ENCODE assay signal across 24 cellular contexts in genomic region chr1:17047924-17048323, GRCh38. TPM values are rescaled to one million over a fixed set of nuclear protein-coding genes. Genes with fewer than 3 reads are reported as not detected.
DNase-seq lines count a peak whose midpoint lies in the region; ATAC-seq, FAIRE-seq and TF ChIP-seq lines count a peak whose summit lies in the region.
"Had no signal": no experiment of that assay in that cellular context is flagged by ENCODE, and none has a peak within 500 bp of the region (broad histone marks: within the 10 kb centered on the region; RNA-seq: fewer than 3 reads in every experiment).

No MANE protein-coding gene starts in this region.

- H3K9me3 ChIP-seq in K562 (replicated peaks; ENCODE audit: control insufficient read depth, insufficient read depth, low read depth, low read length): no peaks in the 10 kb centered on the region
- H3K9me3 ChIP-seq: BLaER1 treated with 17β-estradiol and CSF1 and Interleukin-3, amounts not matched to agents 10 nM and 100 nM; SJSA1 had no signal

- H3K27me3 ChIP-seq in K562 (ENCODE audit: control insufficient read depth in 2 of 2, insufficient read depth in 2 of 2, low read length in 2 of 2): no peaks in the 10 kb centered on the region
- H3K27me3 ChIP-seq: BLaER1 treated with 17β-estradiol and CSF1 and Interleukin-3, amounts not matched to agents 10 nM and 100 nM; SJSA1 had no signal

- peaks cover 75% of the 10 kb centered on the region for H3K79me2 ChIP-seq in K562 (ENCODE audit: control insufficient read depth, insufficient read depth, low read length)

- in situ Hi-C loops in K562 (cut with MboI): loop anchor here (25.0 kb wide), 1 partner anchor 461 kb away; no protein-coding TSS in a partner anchor

- H3K36me3 Mint-ChIP-seq in activated CD8-positive, alpha-beta T cell treated with anti-CD3 and anti-CD28 coated beads, Interleukin-2, amount 10 ng/mL, durations not matched to agents 7 days and 5 days (ENCODE audit: low read depth): peaks cover 26% of the 10 kb centered on the region
- H3K36me3 Mint-ChIP-seq in activated CD8-positive, alpha-beta T cell treated with anti-CD3 and anti-CD28 coated beads for 36 hours (ENCODE audit: low read depth): peaks cover 29% of the 10 kb centered on the region
- peaks cover 18% of the 10 kb centered on the region for H3K36me3 Mint-ChIP-seq in nephron progenitor cell (ENCODE audit: low read depth)

- no peak for TF ChIP-seq CTCF in activated CD8-positive, alpha-beta T cell treated with anti-CD3 and anti-CD28 coated beads for 36 hours (IDR thresholded peaks at IDR 0.05)
- TF ChIP-seq CTCF in K562 (IDR thresholded peaks at IDR 0.05 in 2 of 3, conservative IDR thresholded peaks at IDR 0.05 in 1 of 3; ENCODE audit: insufficient read depth in 2 of 3, low read depth in 1 of 3, low read length in 3 of 3) (no peak), nephron progenitor cell (IDR thresholded peaks at IDR 0.05) (no peak)

- no peaks in the 10 kb centered on the region for H3K27me3 Mint-ChIP-seq in activated CD8-positive, alpha-beta T cell treated with anti-CD3 and anti-CD28 coated beads, Interleukin-2, amount 10 ng/mL, durations not matched to agents 7 days and 5 days (ENCODE audit: low read depth)
- no peaks in the 10 kb centered on the region for H3K27me3 Mint-ChIP-seq in activated CD8-positive, alpha-beta T cell treated with anti-CD3 and anti-CD28 coated beads for 36 hours
- H3K27me3 Mint-ChIP-seq in nephron progenitor cell (ENCODE audit: low read depth, poor library complexity): no peaks in the 10 kb centered on the region

- CTCF ChIA-PET in activated CD8-positive, alpha-beta T cell treated with anti-CD3 and anti-CD28 coated beads, Interleukin-2, amount 10 ng/mL, durations not matched to agents 7 days and 5 days (lab: Charles Lee): interaction anchor here (1.3 to 4.4 kb wide), 3 partner anchors 24 to 97 kb away, joined by 3 to 29 read pairs (median 7); no protein-coding TSS in a partner anchor
- CTCF ChIA-PET in activated CD8-positive, alpha-beta T cell treated with anti-CD3 and anti-CD28 coated beads for 36 hours (lab: Charles Lee): interaction anchor here (0.7 to 4.5 kb wide), 5 partner anchors 17 to 96 kb away, joined by 3 to 22 read pairs (median 4); no protein-coding TSS in a partner anchor
- CTCF ChIA-PET in K562 (lab: Yijun Ruan, JAX; ENCODE audit: low intra/inter-chr PET ratio): no interaction called here

- POLR2A ChIA-PET in activated CD8-positive, alpha-beta T cell treated with anti-CD3 and anti-CD28 coated beads, Interleukin-2, amount 10 ng/mL, durations not matched to agents 7 days and 5 days (lab: Charles Lee): no interaction called here
- POLR2A ChIA-PET in activated CD8-positive, alpha-beta T cell treated with anti-CD3 and anti-CD28 coated beads for 36 hours (lab: Charles Lee): no interaction called here
- POLR2A ChIA-PET in K562 (lab: Yijun Ruan, JAX): interaction anchor here (1.0 to 1.9 kb wide), 3 partner anchors 14 to 143 kb away, joined by 3 to 6 read pairs (median 6); no protein-coding TSS in a partner anchor

- no peak for ATAC-seq in activated CD8-positive, alpha-beta T cell treated with anti-CD3 and anti-CD28 coated beads, Interleukin-2, amount 10 ng/mL, durations not matched to agents 7 days and 5 days
- no peak for ATAC-seq in activated CD8-positive, alpha-beta T cell treated with anti-CD3 and anti-CD28 coated beads for 36 hours
- peak; percentile 56 for ATAC-seq in K562
- ATAC-seq: CD8-positive, alpha-beta T cell had no signal

- H3K4me1 Mint-ChIP-seq in activated CD8-positive, alpha-beta T cell treated with anti-CD3 and anti-CD28 coated beads, Interleukin-2, amount 10 ng/mL, durations not matched to agents 7 days and 5 days (ENCODE audit: low read depth): peaks cover 38% of the 10 kb centered on the region
- H3K4me1 Mint-ChIP-seq in activated CD8-positive, alpha-beta T cell treated with anti-CD3 and anti-CD28 coated beads for 36 hours (ENCODE audit: low read depth): peaks cover 37% of the 10 kb centered on the region
- peaks cover 21% of the 10 kb centered on the region for H3K4me1 Mint-ChIP-seq in nephron progenitor cell

- H3K27ac Mint-ChIP-seq in activated CD8-positive, alpha-beta T cell treated with anti-CD3 and anti-CD28 coated beads, Interleukin-2, amount 10 ng/mL, durations not matched to agents 7 days and 5 days: peak overlapping the region; percentile 25
- no peak overlapping the region for H3K27ac Mint-ChIP-seq in activated CD8-positive, alpha-beta T cell treated with anti-CD3 and anti-CD28 coated beads for 36 hours
- H3K27ac Mint-ChIP-seq in nephron progenitor cell: peak overlapping the region; percentile 81
- H3K27ac Mint-ChIP-seq: CD8-positive, alpha-beta T cell had no signal

- no peak overlapping the region for H3K9ac ChIP-seq in K562 (ENCODE audit: insufficient read depth in 1 of 2, low read depth in 2 of 2, low read length in 2 of 2)

- no peak overlapping the region for H3K4me3 ChIP-seq in K562
- H3K4me3 ChIP-seq: BLaER1 treated with 17β-estradiol and CSF1 and Interleukin-3, amounts not matched to agents 10 nM and 100 nM; SJSA1 had no signal

- no peak overlapping the region for H3K27ac ChIP-seq in K562 (ENCODE audit: extremely low read depth, low read depth, low read length)
- H3K27ac ChIP-seq: 22Rv1; BLaER1 treated with 17β-estradiol and CSF1 and Interleukin-3, amounts not matched to agents 10 nM and 100 nM; SJSA1 had no signal

- no peak overlapping the region for H3K4me3 Mint-ChIP-seq in activated CD8-positive, alpha-beta T cell treated with anti-CD3 and anti-CD28 coated beads, Interleukin-2, amount 10 ng/mL, durations not matched to agents 7 days and 5 days
- H3K4me3 Mint-ChIP-seq in activated CD8-positive, alpha-beta T cell treated with anti-CD3 and anti-CD28 coated beads for 36 hours: no peak overlapping the region
- no peak overlapping the region for H3K4me3 Mint-ChIP-seq in nephron progenitor cell
- H3K4me3 Mint-ChIP-seq: CD8-positive, alpha-beta T cell had no signal

- FAIRE-seq in GM12891 (lab: Jason Lieb, UNC) (no peak), K562 (lab: Jason Lieb, UNC) (no peak)
- FAIRE-seq: GM18507, GM19239, H54, HTR-8/SVneo had no signal

- H4K20me1 ChIP-seq in K562 (replicated peaks; ENCODE audit: control insufficient read depth, insufficient read depth, low read length): 0 out of 2 replicates have a peak, but pooled peaks cover 3% of the 10 kb centered on the region

- intact Hi-C loops in activated CD8-positive, alpha-beta T cell treated with anti-CD3 and anti-CD28 coated beads for 36 hours (cut with micrococcal nuclease): no loop called here
- intact Hi-C loops in K562 (cut with micrococcal nuclease): loop anchor here (2.0 kb wide), 1 partner anchor 97 kb away; no protein-coding TSS in a partner anchor

- WGBS in K562 (ENCODE audit: insufficient coverage, low coverage, missing lambda C conversion rate): 86% methylated on average over 5 of the region's 5 CpGs

- no peaks in the 10 kb centered on the region for H3K9me1 ChIP-seq in K562 (ENCODE audit: control insufficient read depth, insufficient read depth, low read length)

- TF ChIP-seq POLR2A in GM12891 (IDR thresholded peaks at IDR 0.05; ENCODE audit: low read depth, low read length) (no peak), K562 (conservative IDR thresholded peaks at IDR 0.05) (no peak)

- no peak for DNase-seq in activated CD8-positive, alpha-beta T cell treated with anti-CD3 and anti-CD28 coated beads, Interleukin-2, amount 10 ng/mL, durations not matched to agents 7 days and 5 days
- no peak for DNase-seq in activated CD8-positive, alpha-beta T cell treated with anti-CD3 and anti-CD28 coated beads for 36 hours
- DNase-seq in GM12891 (ENCODE audit: insufficient read length, low spot score): no peak
- no peak for DNase-seq in K562 (ENCODE audit: extremely low read depth in 1 of 4, low spot score in 3 of 4)
- DNase-seq in nephron progenitor cell: no peak
- DNase-seq in SIG-M5 (lab: John Stamatoyannopoulos, UW): no peak
- no peak for DNase-seq in germinal center (ENCODE audit: low spot score)
- no peak for DNase-seq in pons (ENCODE audit: low spot score)
- DNase-seq: Calu3; CD8-positive, alpha-beta T cell; DMS153; IMR-90; NCI-H1105 treated with DMSO at 0.1 percent for 48 hours; NCI-H2029 treated with DMSO at 0.1 percent for 48 hours; NCI-H2171; NCI-H524 treated with DMSO at 0.1 percent for 48 hours; NCI-H82 had no signal

- H2AFZ ChIP-seq in K562 (ENCODE audit: low read depth, low read length): no peak overlapping the region

- no peak for TF ChIP-seq RAD21 in K562 (CRISPR knock-in tag; conservative IDR thresholded peaks at IDR 0.05 in 1 of 2, IDR thresholded peaks at IDR 0.05 in 1 of 2)

- no peak overlapping the region for H3K4me2 ChIP-seq in K562 (ENCODE audit: insufficient read depth, low read length)

- TF ChIP-seq EP300 in K562 (IDR thresholded peaks at IDR 0.05; ENCODE audit: low read length): no peak

- peaks cover 0 to 10% of the 10 kb centered on the region in 2 experiments; a peak in 2 of 5 replicates for H3K4me1 ChIP-seq in K562 (replicated peaks in 1 of 2; ENCODE audit: control insufficient read depth in 2 of 2, insufficient read depth in 2 of 2, low read length in 2 of 2)

- no peaks in the 10 kb centered on the region for H3K9me3 Mint-ChIP-seq in activated CD8-positive, alpha-beta T cell treated with anti-CD3 and anti-CD28 coated beads, Interleukin-2, amount 10 ng/mL, durations not matched to agents 7 days and 5 days (ENCODE audit: insufficient read depth)
- no peaks in the 10 kb centered on the region for H3K9me3 Mint-ChIP-seq in activated CD8-positive, alpha-beta T cell treated with anti-CD3 and anti-CD28 coated beads for 36 hours
- H3K9me3 Mint-ChIP-seq in nephron progenitor cell: no peaks in the 10 kb centered on the region
- H3K9me3 Mint-ChIP-seq: CD8-positive, alpha-beta T cell had no signal

- H3K36me3 ChIP-seq in K562 (ENCODE audit: control insufficient read depth, insufficient read depth, low read length): peaks cover 75% of the 10 kb centered on the region

- no TSS peak for BruUV-seq in K562 (replicated peaks; lab: Mats Ljungman, UMichigan)

RNA-seq across cellular contexts. Expression of gene SDHB, which starts 5.9 kb away (rescaled TPM):
- 100 to 1,000 TPM in 1 of 2 experiments, 10 to 100 TPM in 1; 90.4 to 101 TPM for total RNA-seq in activated CD8-positive, alpha-beta T cell treated with anti-CD3 and anti-CD28 coated beads, Interleukin-2, amount 10 ng/mL, durations not matched to agents 7 days and 5 days
- total RNA-seq in activated CD8-positive, alpha-beta T cell treated with anti-CD3 and anti-CD28 coated beads for 36 hours: 100 to 1,000 TPM; 135 to 148 TPM
- polyA plus RNA-seq in GM12891 (2012; ENCODE audit: low read depth, missing spikeins): 92.5 TPM
- 91.4 and 102 TPM in 2 replicates for total RNA-seq in K562 (2011; cell fraction: chromatin; rRNA removed; ENCODE audit: low replicate concordance)
- 89.1 and 94.7 TPM in 2 replicates for total RNA-seq in K562 (2011; cell fraction: nucleolus; rRNA removed)
- total RNA-seq in K562 (2011; cell fraction: nucleoplasm; rRNA removed): 110 and 139 TPM in 2 replicates
- total RNA-seq in K562 (2014; rRNA removed) (351 and 360 TPM in 2 replicates), K562 (2014; rRNA removed; fragmentation: Illumina TruSeq; extraction: Trizol) (396 and 465 TPM in 2 replicates), K562 (2015; rRNA removed; fragmentation: Illumina TruSeq; extraction: Trizol) (365 and 377 TPM in 2 replicates), K562 (2021) (263 and 299 TPM in 2 replicates)
- polyA plus RNA-seq in K562 (2011; rRNA removed) (453 and 554 TPM in 2 replicates), K562 (2014; fragmentation: Illumina TruSeq; extraction: Trizol) (373 and 453 TPM in 2 replicates), K562 (2014; fragmentation: Nextera tagmentation; extraction: Ambion mirVana) (100 to 1,000 TPM; 207 to 339 TPM), K562 (2014; rRNA removed) (390 and 400 TPM in 2 replicates)
- polyA plus RNA-seq in K562 (2011; cell fraction: cytosol; rRNA removed): 249 and 308 TPM in 2 replicates
- polyA plus RNA-seq in K562 (2011; cell fraction: nucleus; rRNA removed): 138 and 220 TPM in 2 replicates
- 229 and 275 TPM in 2 replicates for polyA plus RNA-seq in K562 (2012)
- 703 TPM in 2 replicates for polyA minus RNA-seq in K562 (2011; rRNA and poly(A)+ RNA removed)
- polyA minus RNA-seq in K562 (2011; cell fraction: cytosol; rRNA and poly(A)+ RNA removed): 133 and 188 TPM in 2 replicates
- polyA minus RNA-seq in K562 (2011; cell fraction: nucleus; rRNA and poly(A)+ RNA removed): 40.4 and 84.2 TPM in 2 replicates

RNA-seq across cellular contexts. Expression of gene ATP13A2, which starts 36.2 kb away (rescaled TPM):
- total RNA-seq in activated CD8-positive, alpha-beta T cell treated with anti-CD3 and anti-CD28 coated beads, Interleukin-2, amount 10 ng/mL, durations not matched to agents 7 days and 5 days: 10 to 100 TPM; 42.7 to 51.4 TPM
- total RNA-seq in activated CD8-positive, alpha-beta T cell treated with anti-CD3 and anti-CD28 coated beads for 36 hours: 10 to 100 TPM; 21.4 to 24.1 TPM
- polyA plus RNA-seq in GM12891 (2012; ENCODE audit: low read depth, missing spikeins): 9.0 TPM
- 34.5 and 126 TPM in 2 replicates for total RNA-seq in K562 (2011; cell fraction: chromatin; rRNA removed; ENCODE audit: low replicate concordance)
- 139 and 151 TPM in 2 replicates for total RNA-seq in K562 (2011; cell fraction: nucleolus; rRNA removed)
- 86.6 and 104 TPM in 2 replicates for total RNA-seq in K562 (2011; cell fraction: nucleoplasm; rRNA removed)
- 23.9 and 40.2 TPM in 2 replicates for total RNA-seq in K562 (2014; rRNA removed)
- total RNA-seq in K562 (2014; rRNA removed; fragmentation: Illumina TruSeq; extraction: Trizol): 7.8 and 9.9 TPM in 2 replicates
- total RNA-seq in K562 (2015; rRNA removed; fragmentation: Illumina TruSeq; extraction: Trizol): 15.5 and 16.3 TPM in 2 replicates
- total RNA-seq in K562 (2021): 48.3 and 56.3 TPM in 2 replicates
- polyA plus RNA-seq in K562 (2011; rRNA removed): 10.5 and 27.2 TPM in 2 replicates
- polyA plus RNA-seq in K562 (2011; cell fraction: cytosol; rRNA removed): 21.9 and 44.0 TPM in 2 replicates
- polyA plus RNA-seq in K562 (2011; cell fraction: nucleus; rRNA removed): 38.6 and 63.9 TPM in 2 replicates
- 38.5 and 53.3 TPM in 2 replicates for polyA plus RNA-seq in K562 (2012)
- polyA plus RNA-seq in K562 (2014; fragmentation: Illumina TruSeq; extraction: Trizol): 22.0 and 35.5 TPM in 2 replicates
- polyA plus RNA-seq in K562 (2014; fragmentation: Nextera tagmentation; extraction: Ambion mirVana): under 1 TPM; 0.36 to 0.45 TPM
- polyA plus RNA-seq in K562 (2014; rRNA removed): 26.3 and 28.5 TPM in 2 replicates
- 27.1 and 30.6 TPM in 2 replicates for polyA minus RNA-seq in K562 (2011; rRNA and poly(A)+ RNA removed)
- 65.7 and 89.6 TPM in 2 replicates for polyA minus RNA-seq in K562 (2011; cell fraction: cytosol; rRNA and poly(A)+ RNA removed)
- polyA minus RNA-seq in K562 (2011; cell fraction: nucleus; rRNA and poly(A)+ RNA removed): 19.0 and 32.7 TPM in 2 replicates
